Comparison of ENCODE assay signal across 15 cellular contexts in genomic region chr7:124723012-124723411, GRCh38. TPM values are rescaled to one million over a fixed set of nuclear protein-coding genes. Genes with fewer than 3 reads are reported as not detected.
DNase-seq lines count a peak whose midpoint lies in the region; ATAC-seq and TF ChIP-seq lines count a peak whose summit lies in the region.
"Had no signal": no experiment of that assay in that cellular context is flagged by ENCODE, and none has a peak within 500 bp of the region (broad histone marks: within the 10 kb centered on the region; RNA-seq: fewer than 3 reads in every experiment).

No MANE protein-coding gene starts in this region.

- no peak overlapping the region for H3K27ac Mint-ChIP-seq in activated naive CD8-positive, alpha-beta T cell treated with anti-CD3 and anti-CD28 coated beads for 36 hours
- H3K27ac Mint-ChIP-seq: activated naive CD8-positive, alpha-beta T cell treated with anti-CD3 and anti-CD28 coated beads, Interleukin-2, amount 50 U/mL, for 24 hours had no signal

- no peaks in the 10 kb centered on the region for H3K36me3 Mint-ChIP-seq in activated naive CD8-positive, alpha-beta T cell treated with anti-CD3 and anti-CD28 coated beads for 36 hours

- H3K27me3 Mint-ChIP-seq in activated naive CD8-positive, alpha-beta T cell treated with anti-CD3 and anti-CD28 coated beads for 36 hours = peaks cover 3% of the 10 kb centered on the region
- H3K27me3 Mint-ChIP-seq: activated naive CD8-positive, alpha-beta T cell treated with anti-CD3 and anti-CD28 coated beads, Interleukin-2, amount 50 U/mL, for 24 hours had no signal

- no peak for TF ChIP-seq CTCF in foreskin keratinocyte (conservative IDR thresholded peaks at IDR 0.05)

- no peaks in the 10 kb centered on the region for H3K4me1 Mint-ChIP-seq in activated naive CD8-positive, alpha-beta T cell treated with anti-CD3 and anti-CD28 coated beads for 36 hours
- H3K4me1 Mint-ChIP-seq: activated naive CD8-positive, alpha-beta T cell treated with anti-CD3 and anti-CD28 coated beads, Interleukin-2, amount 50 U/mL, for 24 hours had no signal

- CTCF ChIA-PET in HEK293T (lab: Yijun Ruan, JAX) = no interaction called here

- peak overlapping the region; percentile 96 for H3K27ac ChIP-seq in angular gyrus (ENCODE audit: low read depth, low read length)
- H3K27ac ChIP-seq in foreskin keratinocyte = no peak overlapping the region
- H3K27ac ChIP-seq: psoas muscle, stomach had no signal

- no peak overlapping the region for H3K4me3 Mint-ChIP-seq in activated naive CD8-positive, alpha-beta T cell treated with anti-CD3 and anti-CD28 coated beads for 36 hours
- H3K4me3 Mint-ChIP-seq: activated naive CD8-positive, alpha-beta T cell treated with anti-CD3 and anti-CD28 coated beads, Interleukin-2, amount 50 U/mL, for 24 hours had no signal

- ATAC-seq in foreskin keratinocyte = peak; percentile 100
- ATAC-seq: activated naive CD8-positive, alpha-beta T cell treated with anti-CD3 and anti-CD28 coated beads, Interleukin-2, amount 50 U/mL, for 24 hours; K562 had no signal

- no peaks in the 10 kb centered on the region for H3K27me3 ChIP-seq in foreskin keratinocyte
- H3K27me3 ChIP-seq: stomach had no signal

- H3K4me1 ChIP-seq in foreskin keratinocyte = peaks cover 7% of the 10 kb centered on the region
- H3K4me1 ChIP-seq: psoas muscle, stomach had no signal

- POLR2A ChIA-PET in HEK293T (lab: Yijun Ruan, JAX) = no interaction called here

- DNase-seq in HS-5 (ENCODE audit: low read depth) (peak; percentile 68), foreskin keratinocyte (peak; percentile 71 to 87), superior temporal gyrus (ENCODE audit: extremely low spot score) (peak; percentile 37), NK-92 (lab: John Stamatoyannopoulos, UW; ENCODE audit: unreplicated experiment) (no peak), HEK293T (ENCODE audit: extremely low spot score) (no peak)
- no peak for DNase-seq in activated naive CD8-positive, alpha-beta T cell treated with anti-CD3 and anti-CD28 coated beads for 36 hours
- DNase-seq: activated naive CD8-positive, alpha-beta T cell treated with anti-CD3 and anti-CD28 coated beads, Interleukin-2, amount 50 U/mL, for 24 hours; effector CD8-positive, alpha-beta T cell; H7; hypothalamus; psoas muscle; stomach had no signal

- H3K9me3 Mint-ChIP-seq in activated naive CD8-positive, alpha-beta T cell treated with anti-CD3 and anti-CD28 coated beads for 36 hours = no peaks in the 10 kb centered on the region
- H3K9me3 Mint-ChIP-seq: activated naive CD8-positive, alpha-beta T cell treated with anti-CD3 and anti-CD28 coated beads, Interleukin-2, amount 50 U/mL, for 24 hours had no signal

TF ChIP-seq in HEK293T, 16 proteins besides CTCF, POLR2A, EP300 and RAD21:
- TF ChIP-seq ARNT (IDR thresholded peaks at IDR 0.05) (no peak), BHLHE40 (IDR thresholded peaks at IDR 0.05; ENCODE audit: borderline replicate concordance) (no peak), ZNF384 (IDR thresholded peaks at IDR 0.05) (no peak), FOXK2 (IDR thresholded peaks at IDR 0.05) (no peak), HDGF (IDR thresholded peaks at IDR 0.05; ENCODE audit: borderline replicate concordance) (no peak), L3MBTL2 (conservative IDR thresholded peaks at IDR 0.05) (no peak), ELF4 (IDR thresholded peaks at IDR 0.05) (no peak), LEF1 (IDR thresholded peaks at IDR 0.05; ENCODE audit: borderline replicate concordance) (no peak), FOXA1 (IDR thresholded peaks at IDR 0.05) (no peak), CTBP1 (IDR thresholded peaks at IDR 0.05; ENCODE audit: borderline replicate concordance) (no peak), FOXM1 (IDR thresholded peaks at IDR 0.05; ENCODE audit: borderline replicate concordance) (no peak), NFRKB (IDR thresholded peaks at IDR 0.05) (no peak)
- TF ChIP-seq, protein P1, sequence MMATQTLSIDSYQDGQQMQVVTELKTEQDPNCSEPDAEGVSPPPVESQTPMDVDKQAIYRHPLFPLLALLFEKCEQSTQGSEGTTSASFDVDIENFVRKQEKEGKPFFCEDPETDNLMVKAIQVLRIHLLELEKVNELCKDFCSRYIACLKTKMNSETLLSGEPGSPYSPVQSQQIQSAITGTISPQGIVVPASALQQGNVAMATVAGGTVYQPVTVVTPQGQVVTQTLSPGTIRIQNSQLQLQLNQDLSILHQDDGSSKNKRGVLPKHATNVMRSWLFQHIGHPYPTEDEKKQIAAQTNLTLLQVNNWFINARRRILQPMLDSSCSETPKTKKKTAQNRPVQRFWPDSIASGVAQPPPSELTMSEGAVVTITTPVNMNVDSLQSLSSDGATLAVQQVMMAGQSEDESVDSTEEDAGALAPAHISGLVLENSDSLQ (IDR thresholded peaks at IDR 0.05) = no peak

RNA-seq across cellular contexts. Expression of gene GPR37, which starts 42.6 kb away (rescaled TPM):
- 1.4 and 1.6 TPM in 2 replicates for total RNA-seq in foreskin keratinocyte
- 0.38 and 0.74 TPM in 2 replicates for polyA plus RNA-seq in foreskin keratinocyte
- total RNA-seq in activated naive CD8-positive, alpha-beta T cell treated with anti-CD3 and anti-CD28 coated beads for 36 hours = not detected
- total RNA-seq: K562, OCI-LY7 had no signal

Comparison
In these comparisons a context has a peak if more than half of its experiments do, and no peak if none do; other contexts are left out.
1. DNase-seq: peak in HS-5 (single experiment), foreskin keratinocyte (2 of 2) and superior temporal gyrus (single experiment); none in NK-92 (single experiment), activated naive CD8-positive, alpha-beta T cell treated with anti-CD3 and anti-CD28 coated beads for 36 hours (single experiment) and HEK293T (single experiment).